In genomic region chrX:24494544-24495113, GRCh38 we compare ENCODE assay signal across 9 cellular contexts. TPM values are rescaled to one million over a fixed set of nuclear protein-coding genes. Genes with fewer than 3 reads are reported as not detected.
DNase-seq lines count a peak whose midpoint lies in the region; ATAC-seq and TF ChIP-seq lines count a peak whose summit lies in the region.
"Had no signal": no experiment of that assay in that cellular context is flagged by ENCODE, and none has a peak within 500 bp of the region (broad histone marks: within the 10 kb centered on the region; RNA-seq: fewer than 3 reads in every experiment).

No MANE protein-coding gene starts in this region.

- DNase-seq in A172 (ENCODE audit: low spot score): peak; percentile 86
- peak; percentile 13 for DNase-seq in SHP77 treated with DMSO at 0.1 percent for 48 hours (lab: John Stamatoyannopoulos, UW)
- DNase-seq in fibroblast of pulmonary artery (ENCODE audit: low read depth): peak; percentile 83
- peak; percentile 68 for DNase-seq in sigmoid colon
- no peak for DNase-seq in activated CD4-positive, alpha-beta memory T cell treated with anti-CD3 and anti-CD28 coated beads for 36 hours
- DNase-seq in SK-N-DZ (ENCODE audit: low spot score): no peak
- no peak for DNase-seq in activated CD4-positive, alpha-beta T cell treated with anti-CD3 and anti-CD28 coated beads for 1 hour

- no peaks in the 10 kb centered on the region for H3K27me3 ChIP-seq in sigmoid colon

- peak overlapping the region; percentile 62 to 76 (median 72) for H3K27ac ChIP-seq in sigmoid colon

- intact Hi-C loops in sigmoid colon (cut with DNase I): loop anchor here (2.0 to 5.0 kb wide), 2 partner anchors 68 to 237 kb away; no protein-coding TSS in a partner anchor
- intact Hi-C loops in activated CD4-positive, alpha-beta memory T cell treated with anti-CD3 and anti-CD28 coated beads for 36 hours (cut with micrococcal nuclease): loop anchor here (2.0 kb wide), 1 partner anchor 14 kb away; no protein-coding TSS in a partner anchor

- CTCF ChIA-PET in activated CD4-positive, alpha-beta memory T cell treated with anti-CD3 and anti-CD28 coated beads for 36 hours (lab: Charles Lee): interaction anchor here (0.6 kb wide), 1 partner anchor 31 kb away, joined by 4 read pairs; no protein-coding TSS in a partner anchor

- H3K9me3 Mint-ChIP-seq in activated CD4-positive, alpha-beta memory T cell treated with anti-CD3 and anti-CD28 coated beads for 36 hours: no peaks in the 10 kb centered on the region
- H3K9me3 Mint-ChIP-seq: stimulated activated naive CD8-positive, alpha-beta T cell treated with anti-CD3 and anti-CD28 coated beads, Interleukin-15, Interleukin-2, amounts not matched to agents 100 ng/mL and 50 ng/mL, for 24 hours had no signal

- H3K4me3 ChIP-seq in fibroblast of pulmonary artery (replicated peaks; ENCODE audit: low read depth, low read length) (no peak overlapping the region), sigmoid colon (peak overlapping the region in 1 of 4 donors; percentile 7)

- peaks cover 46% of the 10 kb centered on the region for H3K4me1 Mint-ChIP-seq in activated CD4-positive, alpha-beta memory T cell treated with anti-CD3 and anti-CD28 coated beads for 36 hours (ENCODE audit: low read depth)

- POLR2A ChIA-PET in activated CD4-positive, alpha-beta memory T cell treated with anti-CD3 and anti-CD28 coated beads for 36 hours (lab: Charles Lee): no interaction called here

- peak in 1 of 4 donors; percentile 45 for TF ChIP-seq EP300 in sigmoid colon (IDR thresholded peaks at IDR 0.05)

- no peaks in the 10 kb centered on the region for H3K9me3 ChIP-seq in sigmoid colon

- no peaks in the 10 kb centered on the region for H3K27me3 Mint-ChIP-seq in activated CD4-positive, alpha-beta memory T cell treated with anti-CD3 and anti-CD28 coated beads for 36 hours
- H3K27me3 Mint-ChIP-seq: stimulated activated naive CD8-positive, alpha-beta T cell treated with anti-CD3 and anti-CD28 coated beads, Interleukin-15, Interleukin-2, amounts not matched to agents 100 ng/mL and 50 ng/mL, for 24 hours had no signal

- peak; percentile 40 for ATAC-seq in GM19463 (IDR thresholded peaks at IDR 0.05; ENCODE audit: unreplicated experiment)

- H3K4me3 Mint-ChIP-seq in activated CD4-positive, alpha-beta memory T cell treated with anti-CD3 and anti-CD28 coated beads for 36 hours: no peak overlapping the region
- H3K4me3 Mint-ChIP-seq: stimulated activated naive CD8-positive, alpha-beta T cell treated with anti-CD3 and anti-CD28 coated beads, Interleukin-15, Interleukin-2, amounts not matched to agents 100 ng/mL and 50 ng/mL, for 24 hours had no signal

- no peak for TF ChIP-seq CTCF in fibroblast of pulmonary artery (IDR thresholded peaks at IDR 0.05; ENCODE audit: low read length, missing control alignments)
- no peak for TF ChIP-seq CTCF in sigmoid colon (IDR thresholded peaks at IDR 0.05)

- no peak for TF ChIP-seq POLR2A in sigmoid colon (IDR thresholded peaks at IDR 0.05)

- H3K27ac Mint-ChIP-seq in activated CD4-positive, alpha-beta memory T cell treated with anti-CD3 and anti-CD28 coated beads for 36 hours: no peak overlapping the region
- H3K27ac Mint-ChIP-seq: stimulated activated naive CD8-positive, alpha-beta T cell treated with anti-CD3 and anti-CD28 coated beads, Interleukin-15, Interleukin-2, amounts not matched to agents 100 ng/mL and 50 ng/mL, for 24 hours had no signal

- H3K36me3 Mint-ChIP-seq in activated CD4-positive, alpha-beta memory T cell treated with anti-CD3 and anti-CD28 coated beads for 36 hours: peaks cover 3% of the 10 kb centered on the region

- WGBS in sigmoid colon, 2 donors: 5 to 17% methylated on average over 8 of the region's 8 CpGs

- H3K4me1 ChIP-seq in sigmoid colon: peaks cover 0 to 37% (median 15%) of the 10 kb centered on the region in 4 donors

- H3K36me3 ChIP-seq in sigmoid colon: no peaks in the 10 kb centered on the region

RNA-seq across cellular contexts. Expression of gene PDK3, which starts 29.5 kb away (rescaled TPM):
- 13.6 and 16.9 TPM in 2 replicates for total RNA-seq in A172 (2014; rRNA removed; shearing (Covaris generic))
- total RNA-seq in sigmoid colon: 10 to 100 TPM; 47.6 to 63.2 (median 59.0) TPM
- polyA plus RNA-seq in sigmoid colon: 10 to 100 TPM in 1 of 3 donors, 1 to 10 TPM in 2; 3.6 to 11.1 (median 9.7) TPM
- 10 to 100 TPM; 39.8 to 41.3 TPM for total RNA-seq in activated CD4-positive, alpha-beta memory T cell treated with anti-CD3 and anti-CD28 coated beads for 36 hours
- polyA plus RNA-seq in SK-N-DZ (2014; cell fraction: cytosol; rRNA removed): 7.9 and 10.1 TPM in 2 replicates
- 3.2 and 4.1 TPM in 2 replicates for polyA plus RNA-seq in SK-N-DZ (2014; cell fraction: nucleus; rRNA removed)

Comparison
In these comparisons a context has a peak if more than half of its experiments do, and no peak if none do; other contexts are left out.
1. DNase-seq: peak in A172 (single experiment), SHP77 treated with DMSO at 0.1 percent for 48 hours (single experiment), fibroblast of pulmonary artery (single experiment) and sigmoid colon (single experiment); none in activated CD4-positive, alpha-beta memory T cell treated with anti-CD3 and anti-CD28 coated beads for 36 hours (single experiment), SK-N-DZ (single experiment) and activated CD4-positive, alpha-beta T cell treated with anti-CD3 and anti-CD28 coated beads for 1 hour (single experiment).